In genomic region chr18:57747809-57748680, GRCh38 we compare ENCODE assay signal across 10 cellular contexts. TPM values are rescaled to one million over a fixed set of nuclear protein-coding genes. Genes with fewer than 3 reads are reported as not detected.
DNase-seq lines count a peak whose midpoint lies in the region; TF ChIP-seq lines count a peak whose summit lies in the region.
"Had no signal": no experiment of that assay in that cellular context is flagged by ENCODE, and none has a peak within 500 bp of the region (broad histone marks: within the 10 kb centered on the region; RNA-seq: fewer than 3 reads in every experiment).

No MANE protein-coding gene starts in this region.

- TF ChIP-seq CTCF in esophagus squamous epithelium (IDR thresholded peaks at IDR 0.05) (no peak), type B pancreatic cell (conservative IDR thresholded peaks at IDR 0.05) (no peak), nephron progenitor cell (IDR thresholded peaks at IDR 0.05) (no peak)

- H3K4me1 ChIP-seq in Karpas-422 (ENCODE audit: low read length) = peaks cover 27% of the 10 kb centered on the region
- H3K4me1 ChIP-seq in esophagus squamous epithelium = peaks cover 33 to 72% (median 55%) of the 10 kb centered on the region in 3 donors

- H3K4me3 ChIP-seq in Karpas-422 (ENCODE audit: low read length) (peak overlapping the region; percentile 19; the same call in 1 of the 2 replicates), esophagus squamous epithelium (no peak overlapping the region)

- H3K27me3 Mint-ChIP-seq in type B pancreatic cell (no peaks in the 10 kb centered on the region), nephron progenitor cell (ENCODE audit: low read depth, poor library complexity) (peaks cover 4% of the 10 kb centered on the region)
- H3K27me3 Mint-ChIP-seq: T-helper 17 cell had no signal

- H2AFZ ChIP-seq in Karpas-422 (ENCODE audit: low read length) = peak overlapping the region; percentile 89

- 45 to 59% methylated on average over 5 of the region's 5 CpGs for WGBS in esophagus squamous epithelium, 2 donors

- peaks cover 20% of the 10 kb centered on the region for H3K4me1 Mint-ChIP-seq in type B pancreatic cell (ENCODE audit: unreplicated experiment)
- H3K4me1 Mint-ChIP-seq in nephron progenitor cell = peaks cover 17% of the 10 kb centered on the region

- intact Hi-C loops in esophagus squamous epithelium (cut with DNase I) = no loop called here

- H3K27me3 ChIP-seq in Karpas-422 (ENCODE audit: low read length) (no peaks in the 10 kb centered on the region), esophagus squamous epithelium (no peaks in the 10 kb centered on the region)

- no peak overlapping the region for H3K4me3 Mint-ChIP-seq in type B pancreatic cell
- no peak overlapping the region for H3K4me3 Mint-ChIP-seq in nephron progenitor cell
- H3K4me3 Mint-ChIP-seq: T-helper 17 cell had no signal

- DNase-seq in NCI-H748 (lab: John Stamatoyannopoulos, UW; ENCODE audit: unreplicated experiment) = peak; percentile 62
- no peak for DNase-seq in NCI-H748 treated with DMSO at 0.1 percent for 48 hours (lab: John Stamatoyannopoulos, UW)
- peak; percentile 62 for DNase-seq in Karpas-422
- DNase-seq in esophagus squamous epithelium (lab: John Stamatoyannopoulos, UW) = no peak
- DNase-seq in type B pancreatic cell (ENCODE audit: extremely low spot score, unreplicated experiment) = no peak
- DNase-seq in NCI-H1105 treated with DMSO at 0.1 percent for 48 hours (lab: John Stamatoyannopoulos, UW) = no peak
- no peak for DNase-seq in nephron progenitor cell
- no peak for DNase-seq in NCI-H446 (lab: John Stamatoyannopoulos, UW)
- DNase-seq: NCI-H524, T-helper 17 cell had no signal

- H3K36me3 Mint-ChIP-seq in type B pancreatic cell (no peaks in the 10 kb centered on the region), nephron progenitor cell (ENCODE audit: low read depth) (no peaks in the 10 kb centered on the region)

- no peaks in the 10 kb centered on the region for H3K9me3 Mint-ChIP-seq in type B pancreatic cell
- no peaks in the 10 kb centered on the region for H3K9me3 Mint-ChIP-seq in nephron progenitor cell

- H3K27ac Mint-ChIP-seq in type B pancreatic cell (peak overlapping the region; percentile 37), nephron progenitor cell (no peak overlapping the region)
- H3K27ac Mint-ChIP-seq: T-helper 17 cell had no signal

- H3K9me3 ChIP-seq in Karpas-422 (ENCODE audit: low read length) (no peaks in the 10 kb centered on the region), esophagus squamous epithelium (no peaks in the 10 kb centered on the region)

- H3K36me3 ChIP-seq in Karpas-422 (ENCODE audit: insufficient read depth, low read length) (no peaks in the 10 kb centered on the region), esophagus squamous epithelium (peaks cover 0 to 6% (median 0%) of the 10 kb centered on the region in 3 donors)

- H3K9me2 ChIP-seq in Karpas-422 (replicated peaks; ENCODE audit: insufficient read depth, low read length) = no peaks in the 10 kb centered on the region

- TF ChIP-seq POLR2A in esophagus squamous epithelium (IDR thresholded peaks at IDR 0.05) = no peak

- no peaks in the 10 kb centered on the region for H3K79me2 ChIP-seq in Karpas-422 (ENCODE audit: low read length)

- peak overlapping the region; percentile 23 for H3K9ac ChIP-seq in Karpas-422 (ENCODE audit: low read length)

- H3K4me2 ChIP-seq in Karpas-422 (ENCODE audit: low read depth, low read length, poor library complexity, severe bottlenecking) = peak overlapping the region; percentile 62

- no peaks in the 10 kb centered on the region for H4K20me1 ChIP-seq in Karpas-422 (ENCODE audit: insufficient read depth, low read depth, low read length)

- H3K27ac ChIP-seq in Karpas-422 (ENCODE audit: low read length) (peak overlapping the region; percentile 79), esophagus squamous epithelium (peak overlapping the region; percentile 40 to 67 (median 65))

RNA-seq across cellular contexts. Expression of gene ATP8B1, which starts 55.1 kb away (rescaled TPM):
- total RNA-seq in Karpas-422 (2014; rRNA removed; shearing (Covaris generic); ENCODE audit: low replicate concordance) = not detected in 2 replicates
- total RNA-seq in esophagus squamous epithelium (10 to 100 TPM; 20.2 to 39.1 (median 35.6) TPM), type B pancreatic cell (ENCODE audit: low replicate concordance) (21.7 and 52.9 TPM in 2 replicates)
- total RNA-seq: T-helper 17 cell had no signal

Comparison
In these comparisons a context has a peak if more than half of its experiments do, and no peak if none do; other contexts are left out.
1. DNase-seq: peak in NCI-H748 (single experiment) and Karpas-422 (single experiment); none in NCI-H748 treated with DMSO at 0.1 percent for 48 hours (single experiment), esophagus squamous epithelium (single experiment), type B pancreatic cell (single experiment), NCI-H1105 treated with DMSO at 0.1 percent for 48 hours (single experiment), nephron progenitor cell (single experiment) and NCI-H446 (0 of 2).
2. RNA of gene ATP8B1, which starts 55.1 kb away (total RNA-seq): 20.2 to 39.1 TPM in esophagus squamous epithelium and 21.7 to 52.9 TPM in type B pancreatic cell; not detected in Karpas-422; every median in the first group is over 10 times any median in the second.